8 cellular contexts compared by ENCODE assay signal in genomic region chr17:32483451-32484019, GRCh38. TPM values are rescaled to one million over a fixed set of nuclear protein-coding genes. Genes with fewer than 3 reads are reported as not detected.
DNase-seq lines count a peak whose midpoint lies in the region; ATAC-seq and TF ChIP-seq lines count a peak whose summit lies in the region.

No MANE protein-coding gene starts in this region.

- peaks cover 26% of the 10 kb centered on the region; the same call in 1 of the 2 replicates for H3K36me3 ChIP-seq in GM23248 (ENCODE audit: low read depth)
- peaks cover 7 to 43% (median 9%) of the 10 kb centered on the region in 3 experiments for H3K36me3 ChIP-seq in naive thymus-derived CD4-positive, alpha-beta T cell (ENCODE audit: control insufficient read depth in 2 of 3, insufficient read depth in 3 of 3, low read length in 3 of 3)

- no peak overlapping the region for H3K9ac ChIP-seq in GM23248

- 14 to 16% methylated on average over 7 of the region's 7 CpGs for WGBS in GM23248 (ENCODE audit: low coverage in 1 of 2, low lambda C conversion rate in 2 of 2, missing lambda C conversion rate in 2 of 2), 2 experiments

- in situ Hi-C loops in GM23248 (cut with MboI), result no loop called here

- H3K27me3 Mint-ChIP-seq in activated CD8-positive, alpha-beta T cell treated with anti-CD3 and anti-CD28 coated beads, Interleukin-2, amount 10 ng/mL, durations not matched to agents 7 days and 5 days (ENCODE audit: low read depth), result no peaks in the 10 kb centered on the region
- no peaks in the 10 kb centered on the region for H3K27me3 Mint-ChIP-seq in naive thymus-derived CD4-positive, alpha-beta T cell

- H3K4me1 Mint-ChIP-seq in activated CD8-positive, alpha-beta T cell treated with anti-CD3 and anti-CD28 coated beads, Interleukin-2, amount 10 ng/mL, durations not matched to agents 7 days and 5 days (ENCODE audit: low read depth), result peaks cover 17% of the 10 kb centered on the region
- peaks cover 9 to 27% (median 17%) of the 10 kb centered on the region in 7 donors for H3K4me1 Mint-ChIP-seq in naive thymus-derived CD4-positive, alpha-beta T cell

- peak; percentile 35 for ATAC-seq in activated CD8-positive, alpha-beta T cell treated with anti-CD3 and anti-CD28 coated beads, Interleukin-2, amount 10 ng/mL, durations not matched to agents 7 days and 5 days
- ATAC-seq in naive thymus-derived CD4-positive, alpha-beta T cell, result peak; percentile 46
- ATAC-seq in HG02678 (IDR thresholded peaks at IDR 0.05; ENCODE audit: unreplicated experiment) (no peak), HG02840 (IDR thresholded peaks at IDR 0.05; ENCODE audit: low FRiP score, unreplicated experiment) (no peak)

- DNase-seq in GM23248, result peak; percentile 80
- peak; percentile 78 for DNase-seq in NCI-H345 (lab: John Stamatoyannopoulos, UW)
- peak; percentile 60 for DNase-seq in activated CD8-positive, alpha-beta T cell treated with anti-CD3 and anti-CD28 coated beads, Interleukin-2, amount 10 ng/mL, durations not matched to agents 7 days and 5 days
- peak; percentile 76 for DNase-seq in fibroblast of the aortic adventitia (ENCODE audit: low read depth)
- peak in 7 of 9 donors; percentile 43 to 70 (median 60) for DNase-seq in naive thymus-derived CD4-positive, alpha-beta T cell

- no peak overlapping the region for H2AFZ ChIP-seq in GM23248

- intact Hi-C loops in naive thymus-derived CD4-positive, alpha-beta T cell (cut with micrococcal nuclease), result loop anchor here (1.0 to 10.0 kb wide), 7 partner anchors 21 to 272 kb away; no protein-coding TSS in a partner anchor

- H3F3A ChIP-seq in GM23248 (ENCODE audit: insufficient read depth), result peaks cover 34% of the 10 kb centered on the region

- peak; percentile 57 for TF ChIP-seq CTCF in C4-2B (conservative IDR thresholded peaks at IDR 0.05)
- TF ChIP-seq CTCF in fibroblast of the aortic adventitia (IDR thresholded peaks at IDR 0.05; ENCODE audit: insufficient read depth, low read length), result peak; percentile 63

- peak overlapping the region; percentile 16 for H3K27ac Mint-ChIP-seq in activated CD8-positive, alpha-beta T cell treated with anti-CD3 and anti-CD28 coated beads, Interleukin-2, amount 10 ng/mL, durations not matched to agents 7 days and 5 days
- H3K27ac Mint-ChIP-seq in naive thymus-derived CD4-positive, alpha-beta T cell, result peak overlapping the region; percentile 15 to 90 (median 78)

- CTCF ChIA-PET in activated CD8-positive, alpha-beta T cell treated with anti-CD3 and anti-CD28 coated beads, Interleukin-2, amount 10 ng/mL, durations not matched to agents 7 days and 5 days (lab: Charles Lee), result interaction anchor here (0.6 to 9.1 kb wide), 29 partner anchors 8 to 394 kb away, joined by 3 to 87 read pairs (median 5); partner anchors contain the start of gene MYO1D
- CTCF ChIA-PET in naive thymus-derived CD4-positive, alpha-beta T cell (lab: Charles Lee), result interaction anchor here (0.6 to 7.0 kb wide), 30 partner anchors 9 to 275 kb away, joined by 3 to 76 read pairs (median 4); no protein-coding TSS in a partner anchor

- H3K36me3 Mint-ChIP-seq in activated CD8-positive, alpha-beta T cell treated with anti-CD3 and anti-CD28 coated beads, Interleukin-2, amount 10 ng/mL, durations not matched to agents 7 days and 5 days (ENCODE audit: low read depth), result peaks cover 43% of the 10 kb centered on the region
- H3K36me3 Mint-ChIP-seq in naive thymus-derived CD4-positive, alpha-beta T cell, result peaks cover 7 to 37% (median 17%) of the 10 kb centered on the region in 5 donors

- peak overlapping the region; percentile 4; the same call in 1 of the 2 replicates for H3K27ac ChIP-seq in C4-2B
- no peak overlapping the region for H3K27ac ChIP-seq in GM23248
- H3K27ac ChIP-seq in naive thymus-derived CD4-positive, alpha-beta T cell (ENCODE audit: low read depth, low read length), result peak overlapping the region; percentile 56

- no peaks in the 10 kb centered on the region for H3K79me2 ChIP-seq in GM23248 (ENCODE audit: insufficient read depth)

- H3K4me3 Mint-ChIP-seq in activated CD8-positive, alpha-beta T cell treated with anti-CD3 and anti-CD28 coated beads, Interleukin-2, amount 10 ng/mL, durations not matched to agents 7 days and 5 days, result no peak overlapping the region
- H3K4me3 Mint-ChIP-seq in naive thymus-derived CD4-positive, alpha-beta T cell, result peak overlapping the region in 2 of 10 donors; percentile 9 to 16

- no peaks in the 10 kb centered on the region for H3K9me2 ChIP-seq in GM23248 (ENCODE audit: insufficient read depth)

- H3K9me3 ChIP-seq in GM23248 (ENCODE audit: low read depth), result no peaks in the 10 kb centered on the region
- no peaks in the 10 kb centered on the region for H3K9me3 ChIP-seq in naive thymus-derived CD4-positive, alpha-beta T cell (ENCODE audit: control insufficient read depth in 2 of 3, low read length in 3 of 3)

- H3K27me3 ChIP-seq in GM23248 (replicated peaks; ENCODE audit: insufficient read depth), result no peaks in the 10 kb centered on the region
- H3K27me3 ChIP-seq in naive thymus-derived CD4-positive, alpha-beta T cell (ENCODE audit: control insufficient read depth in 2 of 2, insufficient read depth in 2 of 2, low read length in 2 of 2), result no peaks in the 10 kb centered on the region

- H3K4me3 ChIP-seq in GM23248 (no peak overlapping the region), fibroblast of the aortic adventitia (ENCODE audit: low read depth, low read length) (no peak overlapping the region)
- no peak overlapping the region for H3K4me3 ChIP-seq in naive thymus-derived CD4-positive, alpha-beta T cell (ENCODE audit: low read length)

- no peak overlapping the region for H3K4me2 ChIP-seq in GM23248 (ENCODE audit: unreplicated experiment)

- no peaks in the 10 kb centered on the region for H3K9me3 Mint-ChIP-seq in activated CD8-positive, alpha-beta T cell treated with anti-CD3 and anti-CD28 coated beads, Interleukin-2, amount 10 ng/mL, durations not matched to agents 7 days and 5 days (ENCODE audit: insufficient read depth)
- no peaks in the 10 kb centered on the region for H3K9me3 Mint-ChIP-seq in naive thymus-derived CD4-positive, alpha-beta T cell

- no peaks in the 10 kb centered on the region for H4K20me1 ChIP-seq in GM23248 (ENCODE audit: insufficient read depth)

- H3K4me1 ChIP-seq in GM23248 (ENCODE audit: insufficient read depth), result peaks cover 3% of the 10 kb centered on the region; the same call in 1 of the 2 replicates
- H3K4me1 ChIP-seq in naive thymus-derived CD4-positive, alpha-beta T cell (ENCODE audit: control insufficient read depth in 2 of 2, insufficient read depth in 2 of 2, low read length in 2 of 2), result peaks cover 9 to 11% of the 10 kb centered on the region in 2 donors

- POLR2A ChIA-PET in activated CD8-positive, alpha-beta T cell treated with anti-CD3 and anti-CD28 coated beads, Interleukin-2, amount 10 ng/mL, durations not matched to agents 7 days and 5 days (lab: Charles Lee), result interaction anchor here (0.6 to 1.6 kb wide), 3 partner anchors 10 to 68 kb away, joined by 3 to 4 read pairs (median 3); no protein-coding TSS in a partner anchor
- POLR2A ChIA-PET in naive thymus-derived CD4-positive, alpha-beta T cell (lab: Charles Lee), result interaction anchor here (0.7 to 12.2 kb wide), 8 partner anchors 11 to 129 kb away, joined by 3 to 382 read pairs (median 4); no protein-coding TSS in a partner anchor

RNA-seq across cellular contexts. Expression of gene CDK5R1, which starts 3.3 kb away (rescaled TPM):
- 1.2 and 1.5 TPM in 2 replicates for total RNA-seq in GM23248 (2014; rRNA removed; shearing (Covaris generic))
- polyA plus RNA-seq in GM23248 (2016; fragmentation: Nextera tagmentation; extraction: Ambion mirVana), result 0.39 and 0.63 TPM in 2 replicates
- 1 to 10 TPM; 5.8 to 6.5 TPM for total RNA-seq in activated CD8-positive, alpha-beta T cell treated with anti-CD3 and anti-CD28 coated beads, Interleukin-2, amount 10 ng/mL, durations not matched to agents 7 days and 5 days
- total RNA-seq in fibroblast of the aortic adventitia (ENCODE audit: low replicate concordance), result 0.49 and 1.4 TPM in 2 replicates
- 10 to 100 TPM in 3 of 5 experiments, 1 to 10 TPM in 2; 4.9 to 21.2 (median 12.2) TPM for total RNA-seq in naive thymus-derived CD4-positive, alpha-beta T cell
- 1 to 10 TPM; 5.6 to 7.5 TPM for polyA plus RNA-seq in naive thymus-derived CD4-positive, alpha-beta T cell

RNA-seq across cellular contexts. Expression of gene PSMD11, which starts 39.2 kb away (rescaled TPM):
- 44.2 and 47.2 TPM in 2 replicates for total RNA-seq in GM23248 (2014; rRNA removed; shearing (Covaris generic))
- 156 and 158 TPM in 2 replicates for polyA plus RNA-seq in GM23248 (2016; fragmentation: Nextera tagmentation; extraction: Ambion mirVana)
- 100 to 1,000 TPM; 100 to 104 TPM for total RNA-seq in activated CD8-positive, alpha-beta T cell treated with anti-CD3 and anti-CD28 coated beads, Interleukin-2, amount 10 ng/mL, durations not matched to agents 7 days and 5 days
- 74.2 and 78.2 TPM in 2 replicates for total RNA-seq in fibroblast of the aortic adventitia (ENCODE audit: low replicate concordance)
- 100 to 1,000 TPM in 1 of 5 experiments, 10 to 100 TPM in 4; 60.1 to 112 (median 67.5) TPM for total RNA-seq in naive thymus-derived CD4-positive, alpha-beta T cell
- 100 to 1,000 TPM; 102 to 103 TPM for polyA plus RNA-seq in naive thymus-derived CD4-positive, alpha-beta T cell

Comparison
In these comparisons a context has a peak if more than half of its experiments do, and no peak if none do; other contexts are left out.
1. ATAC-seq: peak in activated CD8-positive, alpha-beta T cell treated with anti-CD3 and anti-CD28 coated beads, Interleukin-2, amount 10 ng/mL, durations not matched to agents 7 days and 5 days (single experiment) and naive thymus-derived CD4-positive, alpha-beta T cell (single experiment); none in HG02678 (single experiment) and HG02840 (single experiment).
2. Peak in every context shown above with its lines, with median percentiles within 50 percentile points of each other: DNase-seq.